23 cellular contexts compared by ENCODE assay signal in genomic region chr6:159533016-159533415, GRCh38.
"Had no signal": no experiment of that assay in that cellular context is flagged by ENCODE, and none has a peak within 500 bp of the region (broad histone marks: within the 10 kb centered on the region; RNA-seq: fewer than 3 reads in every experiment).

No MANE protein-coding gene starts in this region.

- H3K27ac ChIP-seq: colonic mucosa, esophagus squamous epithelium, heart left ventricle, parathyroid adenoma, psoas muscle, skin epidermis, suprapubic skin, tibial artery, upper lobe of left lung had no signal

- H3K4me1 Mint-ChIP-seq: nephron had no signal

- H3K4me1 ChIP-seq: colonic mucosa, esophagus squamous epithelium, parathyroid adenoma, psoas muscle, suprapubic skin, tibial artery, upper lobe of left lung, uterus had no signal

- H3K4me3 ChIP-seq: colonic mucosa, esophagus squamous epithelium, heart left ventricle, lung, psoas muscle, skin epidermis, suprapubic skin, tibial artery, upper lobe of left lung, uterus had no signal

- H3K79me2 ChIP-seq: parathyroid adenoma had no signal

- H3K9me3 ChIP-seq: colonic mucosa, esophagus squamous epithelium, heart left ventricle, psoas muscle, suprapubic skin, tibial artery, upper lobe of left lung, uterus had no signal

- H3K9ac ChIP-seq: parathyroid adenoma had no signal

- ATAC-seq: heart left ventricle, left colon, left ventricle myocardium superior, psoas muscle, sciatic nerve had no signal

- H3K36me3 ChIP-seq: colonic mucosa, esophagus squamous epithelium, heart left ventricle, suprapubic skin, tibial artery, upper lobe of left lung, uterus had no signal

- H3K9me3 Mint-ChIP-seq: nephron had no signal

- H2AFZ ChIP-seq: parathyroid adenoma had no signal

- FAIRE-seq: frontal cortex had no signal

- H3K36me3 Mint-ChIP-seq: naive B cell had no signal

- DNase-seq: colonic mucosa; dermis blood vessel endothelial cell; esophagus squamous epithelium; heart left ventricle; hippocampal formation; left colon; left ventricle myocardium superior; mesendoderm; naive B cell; occipital lobe; psoas muscle; stimulated activated CD4-positive, alpha-beta T cell treated with anti-CD3 and anti-CD28 coated beads, Interleukin-12 subunit alpha, Interleukin-12 subunit beta, amount 100 ng/mL, for 4 hours; stimulated activated naive CD4-positive, alpha-beta T cell treated with Interleukin-2 at 50 U/mL for 16 hours; tibial artery; upper lobe of left lung; uterus had no signal

- H3K4me3 Mint-ChIP-seq: naive B cell, nephron had no signal

- H3K27ac Mint-ChIP-seq: naive B cell, nephron had no signal

- H3K27me3 ChIP-seq: colonic mucosa, heart left ventricle, suprapubic skin, tibial artery, upper lobe of left lung, uterus had no signal
